1 cellular context compared by ENCODE assay signal in genomic region chr3:39127296-39127906, GRCh38.
TF ChIP-seq lines count a peak whose summit lies in the region.

No MANE protein-coding gene starts in this region.

TF ChIP-seq in IMR-90, 13 proteins besides CTCF, POLR2A, EP300 and RAD21:
- no peak for TF ChIP-seq NFE2L2 (IDR thresholded peaks at IDR 0.05; ENCODE audit: low read depth, low read length)
- no peak for TF ChIP-seq USF2 (IDR thresholded peaks at IDR 0.05; ENCODE audit: low read depth, low read length)
- no peak for TF ChIP-seq RFX5 (IDR thresholded peaks at IDR 0.05; ENCODE audit: low read depth, low read length)
- TF ChIP-seq RCOR1 (IDR thresholded peaks at IDR 0.05; ENCODE audit: insufficient replicate concordance, low read length): no peak
- no peak for TF ChIP-seq ELK1 (IDR thresholded peaks at IDR 0.05; ENCODE audit: borderline replicate concordance, low read depth, low read length)
- no peak for TF ChIP-seq BHLHE40 (IDR thresholded peaks at IDR 0.05; ENCODE audit: low read depth, low read length)
- TF ChIP-seq MAZ (IDR thresholded peaks at IDR 0.05; ENCODE audit: borderline replicate concordance, low read depth, low read length): no peak
- no peak for TF ChIP-seq CHD1 (IDR thresholded peaks at IDR 0.05; ENCODE audit: low read depth, low read length)
- no peak for TF ChIP-seq CEBPB (IDR thresholded peaks at IDR 0.05; ENCODE audit: low read depth, low read length)
- TF ChIP-seq FOS (IDR thresholded peaks at IDR 0.05; ENCODE audit: low read depth, low read length): no peak
- no peak for TF ChIP-seq MAFK (IDR thresholded peaks at IDR 0.05; ENCODE audit: low read depth, low read length)
